In the genomic region with DNA sequence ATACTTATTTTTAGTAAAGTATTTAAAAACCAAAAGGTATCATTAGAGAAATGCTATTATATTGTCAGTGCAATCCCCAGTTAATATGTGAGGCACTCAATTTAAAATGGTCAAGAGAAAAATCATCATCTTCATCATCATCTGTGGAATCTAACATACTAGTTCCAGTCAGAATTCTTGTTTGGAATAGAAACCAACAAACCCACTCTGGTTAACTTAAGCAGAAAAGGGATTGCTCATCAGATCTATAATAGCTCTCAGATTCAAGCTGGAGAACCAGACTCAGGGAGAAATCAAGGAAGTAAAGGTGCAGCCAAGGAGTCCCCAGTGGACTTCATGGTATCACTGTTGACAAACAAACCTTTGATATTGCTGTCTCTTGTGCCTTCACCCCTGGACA, we compare ENCODE assay signal across 12 cellular contexts. TPM values are rescaled to one million over a fixed set of nuclear protein-coding genes. Genes with fewer than 3 reads are reported as not detected.
"Had no signal": no experiment of that assay in that cellular context is flagged by ENCODE, and none has a peak within 500 bp of the region (broad histone marks: within the 10 kb centered on the region; RNA-seq: fewer than 3 reads in every experiment).

No MANE protein-coding gene starts in this region.

- ATAC-seq: HCT116, HepG2, K562 had no signal

- H3K4me1 ChIP-seq: HAP-1 had no signal

- H3K9me3 ChIP-seq: HAP-1 had no signal

- H2AFZ ChIP-seq: GM23248 had no signal

- H3K4me3 ChIP-seq: GM23248, HAP-1, K562 had no signal

- H3K36me3 ChIP-seq: HAP-1 had no signal

- DNase-seq: GM23248, GOT3, H7, HFFc6, KG1 had no signal

- H3K9ac ChIP-seq: GM23248 had no signal

- H3K27ac ChIP-seq: GM23248, HL-60 had no signal

RNA-seq across cellular contexts. Expression of a gene that starts 43.7 kb away (rescaled TPM):
- total RNA-seq: GM23248, H4, HepG2, HFFc6, HT1080 had no signal
- polyA plus RNA-seq: GM23248, HepG2 had no signal
